In the genomic region with DNA sequence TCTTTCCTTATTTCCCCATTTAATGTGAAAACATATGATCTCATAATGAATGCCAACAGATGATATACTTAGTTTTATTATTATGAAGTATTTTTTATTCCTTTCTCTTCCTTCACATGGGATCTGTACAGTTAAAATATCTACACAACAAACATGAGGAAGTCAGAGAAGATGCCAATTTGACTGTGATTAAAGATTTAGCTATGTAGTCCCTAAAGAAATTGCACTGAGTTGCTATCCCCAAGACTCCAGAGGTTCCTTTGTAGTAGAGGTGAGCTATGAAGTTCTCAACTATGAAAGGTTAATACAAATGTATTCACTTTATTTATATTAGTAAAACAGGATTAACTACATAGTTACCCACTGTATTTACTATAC, we compare ENCODE assay signal across 14 cellular contexts.
A peak's percentile ranks its signal among the peaks of the same experiment; 100 is the strongest.
DNase-seq lines count a peak whose midpoint lies in the region; TF ChIP-seq lines count a peak whose summit lies in the region.
"Had no signal": no experiment of that assay in that cellular context is flagged by ENCODE, and none has a peak within 500 bp of the region (broad histone marks: within the 10 kb centered on the region; RNA-seq: fewer than 3 reads in every experiment).

No MANE protein-coding gene starts in this region.

- H3K9ac ChIP-seq in KMS-11 (no peak overlapping the region), skeletal muscle satellite cell (ENCODE audit: low read depth, low read length) (no peak overlapping the region)

- peaks cover 58% of the 10 kb centered on the region for H3K4me1 Mint-ChIP-seq in activated T-cell treated with anti-CD3 and anti-CD28 coated beads, Interleukin-2, amount 50 U/mL, for 24 hours (ENCODE audit: low read depth)
- peaks cover 16% of the 10 kb centered on the region for H3K4me1 Mint-ChIP-seq in chondrocyte (ENCODE audit: low read depth)

- no peaks in the 10 kb centered on the region for H3K36me3 ChIP-seq in KMS-11 (ENCODE audit: insufficient read depth)
- no peaks in the 10 kb centered on the region for H3K36me3 ChIP-seq in skeletal muscle satellite cell (ENCODE audit: insufficient read depth, low read length)

- H2AFZ ChIP-seq in KMS-11 (ENCODE audit: low read depth), result no peak overlapping the region

- H3K27me3 ChIP-seq in KMS-11 (ENCODE audit: insufficient read depth, low read depth) (no peaks in the 10 kb centered on the region), skeletal muscle satellite cell (ENCODE audit: control insufficient read depth, insufficient read depth, low read length) (no peaks in the 10 kb centered on the region)

- H3K4me2 ChIP-seq in KMS-11 (peak overlapping the region; percentile 43), skeletal muscle satellite cell (ENCODE audit: low read length) (peak overlapping the region; percentile 30)

- DNase-seq in activated T-cell treated with anti-CD3 and anti-CD28 coated beads, Interleukin-2, amount 50 U/mL, for 24 hours, result no peak
- DNase-seq in activated T-cell treated with anti-CD3 and anti-CD28 coated beads for 4 hours (no peak), chondrocyte (ENCODE audit: low spot score) (no peak), NCI-H345 treated with DMSO at 0.1 percent for 48 hours (lab: John Stamatoyannopoulos, UW; ENCODE audit: unreplicated experiment) (no peak), kidney glomerular epithelial cell (lab: John Stamatoyannopoulos, UW) (no peak), COR-L47 (lab: John Stamatoyannopoulos, UW) (no peak)

- H4K20me1 ChIP-seq in KMS-11 (ENCODE audit: insufficient read depth), result no peaks in the 10 kb centered on the region

- no peak overlapping the region for H3K4me3 ChIP-seq in KMS-11 (IDR thresholded peaks at IDR 0.05; ENCODE audit: insufficient read depth, low read depth, low read length)
- H3K4me3 ChIP-seq in skeletal muscle satellite cell (ENCODE audit: low read length), result no peak overlapping the region

- H3K9me3 Mint-ChIP-seq in activated T-cell treated with anti-CD3 and anti-CD28 coated beads, Interleukin-2, amount 50 U/mL, for 24 hours, result no peaks in the 10 kb centered on the region
- H3K9me3 Mint-ChIP-seq in chondrocyte (ENCODE audit: low read depth), result no peaks in the 10 kb centered on the region
- H3K9me3 Mint-ChIP-seq: dendritic cell treated with granulocyte-macrophage colony-stimulating factor and Interleukin-4, amounts not matched to agents 40 ng/mL and 50 ng/mL, for 4 days; memory B cell; nephron had no signal

- no peaks in the 10 kb centered on the region for H3K9me3 ChIP-seq in skeletal muscle satellite cell (replicated peaks; ENCODE audit: low read length)

- no peak for TF ChIP-seq CTCF in KMS-11 (conservative IDR thresholded peaks at IDR 0.05; ENCODE audit: low read depth, low read length)
- TF ChIP-seq CTCF in chondrocyte (IDR thresholded peaks at IDR 0.05), result no peak

- H3K27ac Mint-ChIP-seq in activated T-cell treated with anti-CD3 and anti-CD28 coated beads, Interleukin-2, amount 50 U/mL, for 24 hours, result peak overlapping the region; percentile 98
- peak overlapping the region; percentile 73 for H3K27ac Mint-ChIP-seq in chondrocyte (ENCODE audit: unreplicated experiment)
- H3K27ac Mint-ChIP-seq: memory B cell, nephron had no signal

- no peaks in the 10 kb centered on the region for H3K36me3 Mint-ChIP-seq in activated T-cell treated with anti-CD3 and anti-CD28 coated beads, Interleukin-2, amount 50 U/mL, for 24 hours (ENCODE audit: low read depth)
- no peaks in the 10 kb centered on the region for H3K36me3 Mint-ChIP-seq in chondrocyte (ENCODE audit: low read depth)
- H3K36me3 Mint-ChIP-seq: memory B cell had no signal

- H3K4me3 Mint-ChIP-seq in activated T-cell treated with anti-CD3 and anti-CD28 coated beads, Interleukin-2, amount 50 U/mL, for 24 hours, result peak overlapping the region; percentile 62
- H3K4me3 Mint-ChIP-seq in chondrocyte (ENCODE audit: unreplicated experiment), result no peak overlapping the region
- H3K4me3 Mint-ChIP-seq: activated naive CD4-positive, alpha-beta T cell treated with anti-CD3 and anti-CD28 coated beads, Interleukin-2, amount 10 ng/mL, durations not matched to agents 7 days and 5 days; dendritic cell treated with granulocyte-macrophage colony-stimulating factor and Interleukin-4, amounts not matched to agents 40 ng/mL and 50 ng/mL, for 4 days; memory B cell; nephron had no signal

- H3K79me2 ChIP-seq in KMS-11 (ENCODE audit: insufficient read depth, low read depth), result no peaks in the 10 kb centered on the region

- H3K4me1 ChIP-seq in KMS-11 (ENCODE audit: low read depth, poor library complexity, severe bottlenecking) (peaks cover 53% of the 10 kb centered on the region), skeletal muscle satellite cell (ENCODE audit: control insufficient read depth, insufficient read depth, low read length) (peaks cover 19% of the 10 kb centered on the region)

- no peaks in the 10 kb centered on the region for H3K27me3 Mint-ChIP-seq in activated T-cell treated with anti-CD3 and anti-CD28 coated beads, Interleukin-2, amount 50 U/mL, for 24 hours
- H3K27me3 Mint-ChIP-seq in chondrocyte (ENCODE audit: low read depth), result no peaks in the 10 kb centered on the region
- H3K27me3 Mint-ChIP-seq: activated naive CD4-positive, alpha-beta T cell treated with anti-CD3 and anti-CD28 coated beads, Interleukin-2, amount 10 ng/mL, durations not matched to agents 7 days and 5 days; dendritic cell treated with granulocyte-macrophage colony-stimulating factor and Interleukin-4, amounts not matched to agents 40 ng/mL and 50 ng/mL, for 4 days; memory B cell had no signal

- no peak overlapping the region for H3K27ac ChIP-seq in KMS-11
- H3K27ac ChIP-seq: HL-60, VCaP had no signal
